Comparison of ENCODE assay signal across 27 cellular contexts in genomic region chr18:42742474-42742873, GRCh38.
"Had no signal": no experiment of that assay in that cellular context is flagged by ENCODE, and none has a peak within 500 bp of the region (broad histone marks: within the 10 kb centered on the region; RNA-seq: fewer than 3 reads in every experiment).

No MANE protein-coding gene starts in this region.

- H3K9me3 ChIP-seq: heart right ventricle, left ventricle myocardium inferior, mucosa of descending colon, ovary, stomach, tibial artery, upper lobe of right lung had no signal

- H3K27ac ChIP-seq: brain microvascular endothelial cell, heart right ventricle, left ventricle myocardium inferior, ovary, skin epidermis, stomach, tibial artery, upper lobe of right lung had no signal

- H3K27me3 ChIP-seq: brain microvascular endothelial cell, heart right ventricle, ovary, stomach, tibial artery, upper lobe of right lung had no signal

- H3K4me1 ChIP-seq: heart right ventricle, left ventricle myocardium inferior, stomach, tibial artery, upper lobe of right lung had no signal

- DNase-seq: activated B cell treated with CpG ODN at 0.5 μM for 24 hours; activated CD4-positive, alpha-beta T cell treated with anti-CD3 and anti-CD28 coated beads, Interleukin-2, amount 50 U/mL, for 1 hour; activated CD8-positive, alpha-beta T cell treated with anti-CD3 and anti-CD28 coated beads for 36 hours; activated gamma-delta T cell treated with Interleukin-2 at 50 U/mL for 16 hours; activated naive CD4-positive, alpha-beta T cell treated with anti-CD3 and anti-CD28 coated beads, Interleukin-2, amount 50 U/mL, for 16 hours; activated T-cell treated with anti-CD3 and anti-CD28 coated beads, Interleukin-2, amount 50 U/mL, for 4 hours; amniotic stem cell; brain microvascular endothelial cell; caudate nucleus; cortex of kidney; effector memory CD8-positive, alpha-beta T cell; heart right ventricle; left ventricle myocardium inferior; mucosa of descending colon; ovary; stimulated activated CD4-positive, alpha-beta T cell treated with anti-CD3 and anti-CD28 coated beads, Interleukin-4, amount 100 ng/mL, for 4 hours; stimulated activated CD8-positive, alpha-beta memory T cell treated with anti-CD3 and anti-CD28 coated beads, Interleukin-4, amount 100 ng/mL, for 48 hours; stomach; SW 1271; T-helper 9 cell; tibial artery; upper lobe of right lung had no signal

- ATAC-seq: activated CD8-positive, alpha-beta T cell treated with anti-CD3 and anti-CD28 coated beads for 36 hours; activated T-cell treated with anti-CD3 and anti-CD28 coated beads, Interleukin-2, amount 50 U/mL, for 4 hours; activated T-helper 17 cell treated with anti-CD3 and anti-CD28 coated beads, Interleukin-2, amount 50 U/mL, for 72 hours; effector memory CD8-positive, alpha-beta T cell; heart right ventricle; mucosa of descending colon; sciatic nerve; stimulated activated memory B cell treated with anti-CD40 and anti-IgM and Interleukin-4, amounts not matched to agents 10 μg/mL and 1 μg/mL and 100 μg/mL, for 72 hours; upper lobe of right lung had no signal

- H3K4me3 ChIP-seq: heart right ventricle, left ventricle myocardium inferior, lung, mucosa of descending colon, ovary, skin epidermis, stomach, tibial artery, upper lobe of right lung had no signal

- H3K36me3 ChIP-seq: brain microvascular endothelial cell, heart right ventricle, left ventricle myocardium inferior, ovary, stomach, tibial artery, upper lobe of right lung had no signal
